In the genomic region with DNA sequence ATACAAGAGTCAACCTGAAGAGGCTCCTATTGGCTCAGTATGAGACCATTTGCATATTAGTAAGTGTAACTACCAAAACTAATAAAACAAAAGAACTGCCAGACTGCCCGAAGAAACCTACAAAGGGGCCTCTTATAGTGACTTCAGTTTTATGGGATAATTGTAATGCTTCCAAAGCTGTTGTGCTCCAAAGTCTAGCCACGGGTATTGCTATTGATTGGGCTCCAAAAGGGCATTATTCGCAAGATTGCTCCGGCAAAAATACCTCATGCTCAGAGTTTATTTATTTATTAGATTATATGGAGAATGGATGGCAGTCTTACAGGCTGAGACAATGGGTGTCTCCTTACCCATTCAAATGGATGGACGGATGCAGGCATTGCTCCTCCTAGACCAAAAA, we compare ENCODE assay signal across 1 cellular context.
TF ChIP-seq lines count a peak whose summit lies in the region.

No MANE protein-coding gene starts in this region.

TF ChIP-seq in HepG2, 621 proteins besides CTCF, POLR2A, EP300 and RAD21 (continued from another document):
- TF ChIP-seq DRAP1 (CRISPR knock-in tag; IDR thresholded peaks at IDR 0.05): no peak
